In genomic region chr6:101114703-101115102, GRCh38 we compare ENCODE assay signal across 8 cellular contexts.
DNase-seq lines count a peak whose midpoint lies in the region; ATAC-seq and TF ChIP-seq lines count a peak whose summit lies in the region.

No MANE protein-coding gene starts in this region.

- no peaks in the 10 kb centered on the region for H3K4me1 Mint-ChIP-seq in stimulated activated memory B cell treated with anti-CD40 and anti-IgM and Interleukin-4, amounts not matched to agents 10 μg/mL and 1 μg/mL and 100 μg/mL, for 72 hours
- no peaks in the 10 kb centered on the region for H3K4me1 Mint-ChIP-seq in CD8-positive, alpha-beta T cell (ENCODE audit: low read depth)

- 0 to 9% methylated on average over 1 of the region's 1 CpG for WGBS in lung, 2 donors

- no peaks in the 10 kb centered on the region for H3K9me3 Mint-ChIP-seq in stimulated activated memory B cell treated with anti-CD40 and anti-IgM and Interleukin-4, amounts not matched to agents 10 μg/mL and 1 μg/mL and 100 μg/mL, for 72 hours
- H3K9me3 Mint-ChIP-seq in CD8-positive, alpha-beta T cell: no peaks in the 10 kb centered on the region

- POLR2A ChIA-PET in GM10248 (lab: Yijun Ruan, JAX): no interaction called here
- POLR2A ChIA-PET in CD8-positive, alpha-beta T cell (lab: Charles Lee): no interaction called here

- H3K4me3 ChIP-seq in brain microvascular endothelial cell (ENCODE audit: low read depth, low read length) (no peak overlapping the region), lung (no peak overlapping the region)
- no peak overlapping the region for H3K4me3 ChIP-seq in CD8-positive, alpha-beta T cell (ENCODE audit: low read depth, low read length)

- peak; percentile 20 for DNase-seq in GM10248 (ENCODE audit: extremely low spot score)
- DNase-seq in NCI-H345 treated with DMSO at 0.1 percent for 48 hours (lab: John Stamatoyannopoulos, UW; ENCODE audit: unreplicated experiment): peak; percentile 56
- peak; percentile 47 for DNase-seq in brain microvascular endothelial cell
- no peak for DNase-seq in lung (ENCODE audit: low spot score)
- DNase-seq in activated T-cell treated with anti-CD3 and anti-CD28 coated beads, Interleukin-2, amount 50 U/mL, for 1 hour: no peak
- no peak for DNase-seq in CD8-positive, alpha-beta T cell

- in situ Hi-C loops in brain microvascular endothelial cell (cut with HindIII; ENCODE audit: low pct_ligation_motif_present, low sequenced_read_pairs): no loop called here

- peaks cover 0 to 1% of the 10 kb centered on the region in 2 donors for H3K9me3 ChIP-seq in lung (ENCODE audit: control insufficient read depth in 2 of 2, insufficient read depth in 1 of 2, low read length in 1 of 2)
- H3K9me3 ChIP-seq in CD8-positive, alpha-beta T cell (ENCODE audit: low read length): no peaks in the 10 kb centered on the region

- H3K27ac Mint-ChIP-seq in stimulated activated memory B cell treated with anti-CD40 and anti-IgM and Interleukin-4, amounts not matched to agents 10 μg/mL and 1 μg/mL and 100 μg/mL, for 72 hours: no peak overlapping the region
- H3K27ac Mint-ChIP-seq in CD8-positive, alpha-beta T cell: no peak overlapping the region

- H3K4me1 ChIP-seq in lung (ENCODE audit: control insufficient read depth in 2 of 2, insufficient read depth in 2 of 2, low read length in 2 of 2): no peaks in the 10 kb centered on the region
- no peaks in the 10 kb centered on the region for H3K4me1 ChIP-seq in CD8-positive, alpha-beta T cell (ENCODE audit: insufficient read depth, low read length)

- H3K4me3 Mint-ChIP-seq in stimulated activated memory B cell treated with anti-CD40 and anti-IgM and Interleukin-4, amounts not matched to agents 10 μg/mL and 1 μg/mL and 100 μg/mL, for 72 hours: no peak overlapping the region
- no peak overlapping the region for H3K4me3 Mint-ChIP-seq in CD8-positive, alpha-beta T cell

- no peaks in the 10 kb centered on the region for H3K36me3 ChIP-seq in brain microvascular endothelial cell (replicated peaks)
- no peaks in the 10 kb centered on the region for H3K36me3 ChIP-seq in lung (ENCODE audit: control insufficient read depth in 2 of 2, insufficient read depth in 2 of 2, low read length in 2 of 2)
- no peaks in the 10 kb centered on the region for H3K36me3 ChIP-seq in CD8-positive, alpha-beta T cell (ENCODE audit: insufficient read depth, low read length)

- CTCF ChIA-PET in GM10248 (lab: Yijun Ruan, JAX): interaction anchor here (1.1 to 1.9 kb wide), 4 partner anchors 12 to 150 kb away, joined by 3 to 7 read pairs (median 4); no protein-coding TSS in a partner anchor
- CTCF ChIA-PET in CD8-positive, alpha-beta T cell (lab: Charles Lee): no interaction called here

- H3K27me3 ChIP-seq in brain microvascular endothelial cell (replicated peaks) (no peaks in the 10 kb centered on the region), lung (ENCODE audit: control insufficient read depth, insufficient read depth) (no peaks in the 10 kb centered on the region)
- no peaks in the 10 kb centered on the region for H3K27me3 ChIP-seq in CD8-positive, alpha-beta T cell (ENCODE audit: insufficient read depth, low read length)

- intact Hi-C loops in CD8-positive, alpha-beta T cell (cut with DNase I, micrococcal nuclease): no loop called here

- no peak overlapping the region for H3K27ac ChIP-seq in brain microvascular endothelial cell
- H3K27ac ChIP-seq in lung (ENCODE audit: low read depth in 1 of 2, low read length in 1 of 2): no peak overlapping the region
- no peak overlapping the region for H3K27ac ChIP-seq in CD8-positive, alpha-beta T cell (ENCODE audit: low read depth, low read length)

- H3K27me3 Mint-ChIP-seq in stimulated activated memory B cell treated with anti-CD40 and anti-IgM and Interleukin-4, amounts not matched to agents 10 μg/mL and 1 μg/mL and 100 μg/mL, for 72 hours: no peaks in the 10 kb centered on the region
- H3K27me3 Mint-ChIP-seq in CD8-positive, alpha-beta T cell (ENCODE audit: low read depth): no peaks in the 10 kb centered on the region

- H3K36me3 Mint-ChIP-seq in stimulated activated memory B cell treated with anti-CD40 and anti-IgM and Interleukin-4, amounts not matched to agents 10 μg/mL and 1 μg/mL and 100 μg/mL, for 72 hours: no peaks in the 10 kb centered on the region
- H3K36me3 Mint-ChIP-seq in CD8-positive, alpha-beta T cell: no peaks in the 10 kb centered on the region

- TF ChIP-seq CTCF in GM10248 (IDR thresholded peaks at IDR 0.05; ENCODE audit: control extremely low read depth, extremely low read depth, low read depth, missing control alignments): peak; percentile 39
- peak; percentile 68 for TF ChIP-seq CTCF in brain microvascular endothelial cell (IDR thresholded peaks at IDR 0.05; ENCODE audit: low read depth, low read length, missing control alignments)
- TF ChIP-seq CTCF in lung (IDR thresholded peaks at IDR 0.05; ENCODE audit: control extremely low read depth, extremely low read depth): no peak
- TF ChIP-seq CTCF in CD8-positive, alpha-beta T cell (IDR thresholded peaks at IDR 0.05): no peak

- ATAC-seq in HG03378 (IDR thresholded peaks at IDR 0.05; ENCODE audit: unreplicated experiment) (peak; percentile 73), lung (ENCODE audit: insufficient read depth, low FRiP score) (peak; percentile 37)
- ATAC-seq in stimulated activated memory B cell treated with anti-CD40 and anti-IgM and Interleukin-4, amounts not matched to agents 10 μg/mL and 1 μg/mL and 100 μg/mL, for 72 hours: no peak
- no peak for ATAC-seq in CD8-positive, alpha-beta T cell

Comparison
In these comparisons a context has a peak if more than half of its experiments do, and no peak if none do; other contexts are left out.
1. DNase-seq: peak in GM10248 (single experiment), NCI-H345 treated with DMSO at 0.1 percent for 48 hours (single experiment) and brain microvascular endothelial cell (single experiment); none in lung (single experiment), activated T-cell treated with anti-CD3 and anti-CD28 coated beads, Interleukin-2, amount 50 U/mL, for 1 hour (single experiment) and CD8-positive, alpha-beta T cell (0 of 7).
2. CTCF ChIP-seq: peak in GM10248 (single experiment) and brain microvascular endothelial cell (single experiment); none in lung (single experiment) and CD8-positive, alpha-beta T cell (single experiment).
3. ATAC-seq: peak in HG03378 (single experiment) and lung (single experiment); none in stimulated activated memory B cell treated with anti-CD40 and anti-IgM and Interleukin-4, amounts not matched to agents 10 μg/mL and 1 μg/mL and 100 μg/mL, for 72 hours (single experiment) and CD8-positive, alpha-beta T cell (single experiment).